In the genomic region with DNA sequence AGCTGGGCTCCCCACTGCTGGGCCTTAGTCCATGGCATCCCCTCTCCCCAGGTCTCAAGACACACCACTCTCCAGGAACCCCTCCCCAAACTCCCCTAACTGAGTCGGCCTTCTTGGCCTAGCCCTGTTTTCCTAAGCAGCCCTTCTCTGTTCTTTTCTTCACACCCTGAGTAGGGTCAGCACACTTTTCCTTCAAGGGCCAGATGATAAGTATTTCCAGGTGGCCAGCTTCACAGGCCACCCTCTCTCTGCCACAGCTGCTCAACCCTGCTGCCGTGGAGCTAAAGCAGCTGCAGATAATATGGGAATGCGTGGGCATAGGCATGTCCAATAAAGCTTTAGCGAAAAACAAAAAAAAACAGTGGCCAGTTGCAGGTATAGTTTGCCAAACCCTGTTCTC, we compare ENCODE assay signal across 23 cellular contexts. TPM values are rescaled to one million over a fixed set of nuclear protein-coding genes. Genes with fewer than 3 reads are reported as not detected.
A peak's percentile ranks its signal among the peaks of the same experiment; 100 is the strongest.
DNase-seq lines count a peak whose midpoint lies in the region; TF ChIP-seq lines count a peak whose summit lies in the region.
"Had no signal": no experiment of that assay in that cellular context is flagged by ENCODE, and none has a peak within 500 bp of the region (broad histone marks: within the 10 kb centered on the region; RNA-seq: fewer than 3 reads in every experiment).

No MANE protein-coding gene starts in this region.

- no peak overlapping the region for H3K23ac ChIP-seq in trophoblast cell (ENCODE audit: low read length)

- H3K4me2 ChIP-seq in trophoblast cell (ENCODE audit: low read length), result no peak overlapping the region
- H3K4me2 ChIP-seq: BLaER1, hepatocyte had no signal

- H3K9me3 Mint-ChIP-seq in immature natural killer cell, result no peaks in the 10 kb centered on the region
- H3K9me3 Mint-ChIP-seq: activated CD4-positive, alpha-beta T cell treated with anti-CD3 and anti-CD28 coated beads, Interleukin-2, amount 10 ng/mL, durations not matched to agents 24 days and 14 days had no signal

- peaks cover 0 to 4% (median 0%) of the 10 kb centered on the region in 3 donors for H3K36me3 Mint-ChIP-seq in immature natural killer cell

- H3K27ac Mint-ChIP-seq in immature natural killer cell, result peak overlapping the region in 5 of 6 donors; percentile 1 to 63 (median 33)
- H3K27ac Mint-ChIP-seq: activated CD4-positive, alpha-beta T cell treated with anti-CD3 and anti-CD28 coated beads, Interleukin-2, amount 10 ng/mL, durations not matched to agents 24 days and 14 days had no signal

- TF ChIP-seq CTCF in RWPE1 (conservative IDR thresholded peaks at IDR 0.05; ENCODE audit: low read depth), result no peak
- no peak for TF ChIP-seq CTCF in BE2C (IDR thresholded peaks at IDR 0.05; ENCODE audit: low read depth, low read length)

- H2BK12ac ChIP-seq in trophoblast cell (ENCODE audit: low read length), result no peak overlapping the region

- H3K36me3 ChIP-seq in trophoblast cell (ENCODE audit: control insufficient read depth in 1 of 2, insufficient read depth in 2 of 2, low read length in 2 of 2) (peaks cover 0 to 6% of the 10 kb centered on the region in 2 experiments), BE2C (peaks cover 6% of the 10 kb centered on the region; the same call in 1 of the 2 replicates), MG63 (no peaks in the 10 kb centered on the region)

- H3K79me1 ChIP-seq in trophoblast cell (ENCODE audit: low read length), result no peaks in the 10 kb centered on the region

- no peak overlapping the region for H4K8ac ChIP-seq in trophoblast cell (ENCODE audit: low read depth, low read length)

- peak; percentile 18 for DNase-seq in DMS53 (lab: John Stamatoyannopoulos, UW)
- no peak for DNase-seq in DMS53 treated with DMSO at 0.1 percent for 48 hours (lab: John Stamatoyannopoulos, UW; ENCODE audit: unreplicated experiment)
- no peak for DNase-seq in RWPE1 (ENCODE audit: low spot score)
- no peak for DNase-seq in immature natural killer cell
- no peak for DNase-seq in trophoblast cell
- DNase-seq in BE2C, result no peak
- DNase-seq in MG63, result no peak
- DNase-seq in activated naive CD4-positive, alpha-beta T cell treated with Interleukin-2 at 50 U/mL for 16 hours, result no peak
- DNase-seq: 8988T; activated CD4-positive, alpha-beta T cell treated with anti-CD3 and anti-CD28 coated beads, Interleukin-2, amount 10 ng/mL, durations not matched to agents 24 days and 14 days; activated T-cell treated with anti-CD3 and anti-CD28 coated beads, Interleukin-2, amount 50 U/mL, for 1 hour; KBM-7; mucosa of descending colon; NCI-H2107; NCI-H774; stimulated activated naive CD4-positive, alpha-beta T cell had no signal

- H3K4me3 Mint-ChIP-seq in immature natural killer cell, result no peak overlapping the region
- H3K4me3 Mint-ChIP-seq: activated CD4-positive, alpha-beta T cell treated with anti-CD3 and anti-CD28 coated beads, Interleukin-2, amount 10 ng/mL, durations not matched to agents 24 days and 14 days had no signal

- peaks cover 2% of the 10 kb centered on the region for H3K79me2 ChIP-seq in trophoblast cell (ENCODE audit: control insufficient read depth, insufficient read depth, low read length, poor library complexity)

- H3K27ac ChIP-seq in RWPE1, result peak overlapping the region; percentile 75
- H3K27ac ChIP-seq in trophoblast cell (ENCODE audit: low read depth, low read length), result no peak overlapping the region
- H3K27ac ChIP-seq: BLaER1, hepatocyte, parathyroid adenoma had no signal

- no peak overlapping the region for H2AK5ac ChIP-seq in trophoblast cell (ENCODE audit: low read length)

- POLR2A ChIA-PET in RWPE1 (lab: Yijun Ruan, JAX; ENCODE audit: low non-redundant PET), result interaction anchor here (0.6 kb wide), 1 partner anchor 165 kb away, joined by 3 read pairs; no protein-coding TSS in a partner anchor

- no peak overlapping the region for H3K14ac ChIP-seq in trophoblast cell (ENCODE audit: low read length)

- peaks cover 34 to 52% of the 10 kb centered on the region in 2 donors for H3K4me1 Mint-ChIP-seq in immature natural killer cell
- H3K4me1 Mint-ChIP-seq: activated CD4-positive, alpha-beta T cell treated with anti-CD3 and anti-CD28 coated beads, Interleukin-2, amount 10 ng/mL, durations not matched to agents 24 days and 14 days had no signal

- H2BK5ac ChIP-seq in trophoblast cell (ENCODE audit: low read depth, low read length, poor library complexity), result no peak overlapping the region

- no peak overlapping the region for H2AFZ ChIP-seq in trophoblast cell (ENCODE audit: insufficient read depth, low read length, poor library complexity)
- H2AFZ ChIP-seq: hepatocyte, parathyroid adenoma had no signal

- peak overlapping the region; percentile 79 for H3K18ac ChIP-seq in trophoblast cell (ENCODE audit: low read length)

- H3K27me3 Mint-ChIP-seq in immature natural killer cell (ENCODE audit: low read depth in 3 of 3), result peaks cover 0 to 2% (median 2%) of the 10 kb centered on the region in 3 donors
- H3K27me3 Mint-ChIP-seq: activated CD4-positive, alpha-beta T cell treated with anti-CD3 and anti-CD28 coated beads, Interleukin-2, amount 10 ng/mL, durations not matched to agents 24 days and 14 days had no signal

- WGBS in trophoblast cell (ENCODE audit: extremely low coverage, insufficient coverage, insufficient read length), result no CpG with 5 or more reads among the region's 4 CpGs

- H4K91ac ChIP-seq in trophoblast cell (ENCODE audit: low read depth, low read length), result no peak overlapping the region

- CTCF ChIA-PET in RWPE1 (lab: Yijun Ruan, JAX), result interaction anchor here (0.6 kb wide), 1 partner anchor 27 kb away, joined by 3 read pairs; no protein-coding TSS in a partner anchor

- no peak overlapping the region for H4K12ac ChIP-seq in trophoblast cell (ENCODE audit: low read depth, low read length)

- no peak overlapping the region for H3K4me3 ChIP-seq in trophoblast cell (ENCODE audit: low read depth, low read length)
- H3K4me3 ChIP-seq in BE2C (ENCODE audit: low read depth, low read length), result no peak overlapping the region
- H3K4me3 ChIP-seq in MG63, result no peak overlapping the region
- H3K4me3 ChIP-seq: BLaER1, hepatocyte, mucosa of descending colon had no signal

- peak overlapping the region; percentile 23 for H3K4ac ChIP-seq in trophoblast cell (ENCODE audit: low read depth, low read length)

- H3K9me3 ChIP-seq in trophoblast cell (ENCODE audit: insufficient read depth, low read depth, low read length) (no peaks in the 10 kb centered on the region), BE2C (no peaks in the 10 kb centered on the region), MG63 (no peaks in the 10 kb centered on the region)
- H3K9me3 ChIP-seq: BLaER1, mucosa of descending colon had no signal

- H2BK120ac ChIP-seq in trophoblast cell (ENCODE audit: insufficient read depth, low read length, poor library complexity), result no peak overlapping the region

- H3K27me3 ChIP-seq in trophoblast cell (ENCODE audit: insufficient read depth, low read length) (no peaks in the 10 kb centered on the region), BE2C (no peaks in the 10 kb centered on the region), MG63 (no peaks in the 10 kb centered on the region)
- H3K27me3 ChIP-seq: BLaER1, hepatocyte had no signal

- H3K4me1 ChIP-seq in trophoblast cell (ENCODE audit: control insufficient read depth in 1 of 2, insufficient read depth in 2 of 2, low read length in 2 of 2) (no peaks in the 10 kb centered on the region), BE2C (no peaks in the 10 kb centered on the region)
- H3K4me1 ChIP-seq: BLaER1, parathyroid adenoma had no signal

- no peak overlapping the region for H3K9ac ChIP-seq in trophoblast cell (ENCODE audit: low read length)
- H3K9ac ChIP-seq: BLaER1, parathyroid adenoma had no signal

RNA-seq across cellular contexts. Expression of a gene that starts 24.1 kb away (rescaled TPM):
- polyA plus RNA-seq in immature natural killer cell, result 10 to 100 TPM; 19.4 to 51.7 (median 31.6) TPM
- 38.8 and 39.4 TPM in 2 replicates for polyA plus RNA-seq in trophoblast cell (2013)
- polyA plus RNA-seq in BE2C (2012; ENCODE audit: insufficient read depth, insufficient read length, low read depth), result 69.5 TPM
- 17.8 and 26.5 TPM in 2 replicates for total RNA-seq in MG63 (2014; rRNA removed; shearing (Covaris generic); ENCODE audit: low replicate concordance)

RNA-seq across cellular contexts. Expression of a gene that starts 33.0 kb away (rescaled TPM):
- not detected for polyA plus RNA-seq in immature natural killer cell
- not detected in 2 replicates for polyA plus RNA-seq in trophoblast cell (2013)
- 6.5 TPM for polyA plus RNA-seq in BE2C (2012; ENCODE audit: insufficient read depth, insufficient read length, low read depth)
- not detected in 2 replicates for total RNA-seq in MG63 (2014; rRNA removed; shearing (Covaris generic); ENCODE audit: low replicate concordance)
- total RNA-seq: activated CD4-positive, alpha-beta T cell treated with anti-CD3 and anti-CD28 coated beads, Interleukin-2, amount 10 ng/mL, durations not matched to agents 24 days and 14 days; Daoy; H4; hepatocyte; kidney epithelial cell; mucosa of descending colon; ureter had no signal
- polyA plus RNA-seq: hepatocyte had no signal

RNA-seq across cellular contexts. Expression of a gene that starts 46.3 kb away (rescaled TPM):
- 10 to 100 TPM in 1 of 3 donors, 1 to 10 TPM in 2; 1.6 to 13.2 (median 4.8) TPM for polyA plus RNA-seq in immature natural killer cell
- 10.5 and 10.8 TPM in 2 replicates for polyA plus RNA-seq in trophoblast cell (2013)
- polyA plus RNA-seq in BE2C (2012; ENCODE audit: insufficient read depth, insufficient read length, low read depth), result 40.2 TPM
- total RNA-seq in MG63 (2014; rRNA removed; shearing (Covaris generic); ENCODE audit: low replicate concordance), result 19.0 and 19.5 TPM in 2 replicates

RNA-seq across cellular contexts. Expression of a gene that starts 51.9 kb away (rescaled TPM):
- not detected for polyA plus RNA-seq in immature natural killer cell
- not detected in 2 replicates for polyA plus RNA-seq in trophoblast cell (2013)
- polyA plus RNA-seq in BE2C (2012; ENCODE audit: insufficient read depth, insufficient read length, low read depth), result not detected
- not detected in 2 replicates for total RNA-seq in MG63 (2014; rRNA removed; shearing (Covaris generic); ENCODE audit: low replicate concordance)
- total RNA-seq: activated CD4-positive, alpha-beta T cell treated with anti-CD3 and anti-CD28 coated beads, Interleukin-2, amount 10 ng/mL, durations not matched to agents 24 days and 14 days; Daoy; H4; hepatocyte; kidney epithelial cell; mucosa of descending colon; ureter had no signal
- polyA plus RNA-seq: hepatocyte had no signal
